ENCODE assay signal across 8 cellular contexts in the genomic region with DNA sequence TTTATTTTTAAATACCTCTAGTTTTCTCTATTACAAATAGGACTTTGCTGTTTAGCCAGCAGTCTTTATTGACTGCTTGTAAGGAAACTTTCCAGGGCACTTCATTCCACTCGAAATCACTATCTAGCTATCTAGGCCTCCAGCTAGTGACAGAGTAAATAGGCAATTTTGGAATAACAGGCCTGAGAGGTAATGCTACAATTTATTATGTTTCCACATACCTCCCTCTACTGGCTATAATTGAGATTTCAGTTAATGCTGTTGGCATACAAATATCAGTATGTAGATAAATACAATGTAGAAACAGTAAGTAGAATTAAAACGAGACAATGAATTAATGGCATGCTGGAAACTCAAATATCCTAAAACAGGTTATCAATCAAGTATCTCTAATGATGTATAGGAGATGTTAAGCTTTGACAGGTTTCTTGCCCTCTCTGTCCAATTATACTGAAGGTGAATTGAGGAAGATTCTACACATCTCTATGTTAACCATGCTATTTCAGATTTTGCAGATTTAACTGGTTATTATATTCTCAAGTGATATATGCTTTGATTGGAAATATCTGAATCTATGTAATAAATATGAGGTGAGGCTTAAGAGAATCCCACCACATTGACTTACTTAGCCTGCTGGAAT. TPM values are rescaled to one million over a fixed set of nuclear protein-coding genes. Genes with fewer than 3 reads are reported as not detected.
DNase-seq lines count a peak whose midpoint lies in the region; ATAC-seq, FAIRE-seq and TF ChIP-seq lines count a peak whose summit lies in the region.

No MANE protein-coding gene starts in this region.

- no peaks in the 10 kb centered on the region for H3K9me3 ChIP-seq in CD4-positive, alpha-beta T cell (ENCODE audit: control insufficient read depth, low read length)
- H3K9me3 ChIP-seq in keratinocyte (ENCODE audit: control insufficient read depth, low read depth, low read length) (no peaks in the 10 kb centered on the region), aorta (ENCODE audit: control insufficient read depth, low read length) (no peaks in the 10 kb centered on the region)

- CTCF ChIA-PET in CD4-positive, alpha-beta T cell (lab: Charles Lee) = interaction anchor here (0.7 to 0.8 kb wide), 2 partner anchors 16 to 29 kb away, joined by 3 to 4 read pairs; a partner anchor contains a TSS

- POLR2A ChIA-PET in CD4-positive, alpha-beta T cell (lab: Charles Lee) = interaction anchor here (1.0 to 1.8 kb wide), 3 partner anchors 11 to 242 kb away, joined by 3 to 9 read pairs (median 4); a partner anchor contains a TSS

- H2AFZ ChIP-seq in keratinocyte (ENCODE audit: control insufficient read depth, low read length) = no peak overlapping the region

- no peaks in the 10 kb centered on the region for H3K9me3 Mint-ChIP-seq in CD4-positive, alpha-beta T cell

- H3K9ac ChIP-seq in keratinocyte (ENCODE audit: control insufficient read depth, extremely low read depth, insufficient read depth, low read length) = no peak overlapping the region

- no peak overlapping the region for H3K4me2 ChIP-seq in keratinocyte (ENCODE audit: control insufficient read depth, extremely low read depth, insufficient read depth, low read depth, low read length)

- H3K4me3 ChIP-seq in keratinocyte (ENCODE audit: control insufficient read depth in 2 of 3, extremely low read depth in 1 of 3, insufficient read depth in 2 of 3, low read depth in 1 of 3, low read length in 3 of 3) (no peak overlapping the region), aorta (ENCODE audit: low read length in 2 of 2) (no peak overlapping the region)

- 4 to 5% methylated on average over 2 of the region's 2 CpGs for WGBS in aorta, 2 donors

- H3K27ac ChIP-seq in CD4-positive, alpha-beta T cell (ENCODE audit: low read depth, low read length) = no peak overlapping the region
- H3K27ac ChIP-seq in keratinocyte (ENCODE audit: control insufficient read depth, insufficient read depth, low read length) (no peak overlapping the region), aorta (ENCODE audit: low read depth in 1 of 2, low read length in 2 of 2) (no peak overlapping the region)

- H3K9me1 ChIP-seq in keratinocyte (ENCODE audit: control insufficient read depth, extremely low read depth, insufficient read depth, low read length) = no peaks in the 10 kb centered on the region

- dilution Hi-C loops in keratinocyte (cut with MboI; ENCODE audit: extremely low pct_ligation_motif_present, low sequenced_read_pairs) = no loop called here

- FAIRE-seq in keratinocyte (lab: Jason Lieb, UNC) = no peak

- peaks cover 60% of the 10 kb centered on the region for H3K36me3 Mint-ChIP-seq in CD4-positive, alpha-beta T cell (ENCODE audit: low read depth)

- peaks cover 11% of the 10 kb centered on the region for H3K4me1 Mint-ChIP-seq in CD4-positive, alpha-beta T cell (ENCODE audit: low read depth)

- intact Hi-C loops in CD4-positive, alpha-beta T cell (cut with DNase I, micrococcal nuclease) = loop anchor here in 1 of 2 experiments (10.0 kb wide), 2 partner anchors 245 to 755 kb away; a partner anchor contains a TSS
- intact Hi-C loops in aorta (cut with DNase I) = loop anchor here (2.0 to 10.0 kb wide), 2 partner anchors 45 to 61 kb away; no protein-coding TSS in a partner anchor

- no peak overlapping the region for H3K27ac Mint-ChIP-seq in CD4-positive, alpha-beta T cell

- peak; percentile 50 for TF ChIP-seq CTCF in CD4-positive, alpha-beta T cell (IDR thresholded peaks at IDR 0.05)
- TF ChIP-seq CTCF in keratinocyte (optimal IDR thresholded peaks at IDR 0.05 in 1 of 3, IDR thresholded peaks at IDR 0.05 in 1 of 3, conservative IDR thresholded peaks at IDR 0.05 in 1 of 3; ENCODE audit: extremely low read depth in 1 of 3, insufficient read depth in 2 of 3, low read length in 3 of 3) = peak in 2 of 3 experiments; percentile 21 to 54

- H4K20me1 ChIP-seq in keratinocyte (ENCODE audit: control insufficient read depth, extremely low read depth, insufficient read depth, low read length) = no peaks in the 10 kb centered on the region

- DNase-seq in CD4-positive, alpha-beta T cell = no peak
- DNase-seq in NCI-H146 treated with DMSO at 0.1 percent for 48 hours (lab: John Stamatoyannopoulos, UW; ENCODE audit: unreplicated experiment) (peak; percentile 1), astrocyte of the hippocampus (ENCODE audit: low read depth, low spot score) (peak; percentile 61), keratinocyte (ENCODE audit: low read depth, low spot score) (no peak), aorta (no peak)
- DNase-seq in activated naive CD4-positive, alpha-beta T cell (lab: John Stamatoyannopoulos, UW) = no peak
- no peak for DNase-seq in stimulated activated naive CD4-positive, alpha-beta T cell treated with Interleukin-2 at 50 U/mL for 16 hours (lab: John Stamatoyannopoulos, UW)

- peaks cover 1% of the 10 kb centered on the region for H3K79me2 ChIP-seq in keratinocyte (ENCODE audit: control insufficient read depth, insufficient read depth, low read length)

- H3K36me3 ChIP-seq in keratinocyte (ENCODE audit: control insufficient read depth in 2 of 2, extremely low read depth in 1 of 2, insufficient read depth in 2 of 2, low read length in 2 of 2) (peaks cover 0 to 2% of the 10 kb centered on the region in 2 experiments), aorta (ENCODE audit: control insufficient read depth in 1 of 2, insufficient read depth in 2 of 2, low read length in 1 of 2) (no peaks in the 10 kb centered on the region)

- H3K4me3 Mint-ChIP-seq in CD4-positive, alpha-beta T cell = no peak overlapping the region

- H3K27me3 ChIP-seq in CD4-positive, alpha-beta T cell (ENCODE audit: control insufficient read depth, insufficient read depth, low read length) = no peaks in the 10 kb centered on the region
- H3K27me3 ChIP-seq in keratinocyte (ENCODE audit: control insufficient read depth, extremely low read depth, insufficient read depth, low read length) (no peaks in the 10 kb centered on the region), aorta (ENCODE audit: control insufficient read depth in 1 of 2, insufficient read depth in 2 of 2, low read length in 1 of 2) (no peaks in the 10 kb centered on the region)

- peak; percentile 51 for ATAC-seq in CD4-positive, alpha-beta T cell (ENCODE audit: poor library complexity)
- ATAC-seq in GM19023 (IDR thresholded peaks at IDR 0.05; ENCODE audit: unreplicated experiment) (peak; percentile 60), aorta (ENCODE audit: low FRiP score) (peak; percentile 81)

- no peaks in the 10 kb centered on the region for H3K27me3 Mint-ChIP-seq in CD4-positive, alpha-beta T cell

- H3K4me1 ChIP-seq in keratinocyte (ENCODE audit: control insufficient read depth, extremely low read depth, insufficient read depth, low read length) = no peaks in the 10 kb centered on the region
- H3K4me1 ChIP-seq in aorta (ENCODE audit: control insufficient read depth in 1 of 2, insufficient read depth in 2 of 2, low read length in 2 of 2) = no peaks in the 10 kb centered on the region

RNA-seq across cellular contexts. Expression of a gene that starts 7.2 kb away (rescaled TPM):
- total RNA-seq in CD4-positive, alpha-beta T cell = 1 to 10 TPM; 4.6 to 5.7 TPM
- 13.1 to 26.2 TPM (median 22.3 TPM) in 3 replicates for polyA plus RNA-seq in keratinocyte
- polyA plus RNA-seq in keratinocyte (2011; ENCODE audit: low read depth) = 3.2 TPM
- 22.4 and 25.9 TPM in 2 replicates for polyA plus RNA-seq in keratinocyte (2011; cell fraction: cytosol; rRNA removed)
- polyA plus RNA-seq in keratinocyte (2011; cell fraction: nucleus; rRNA removed) = 9.2 and 9.3 TPM in 2 replicates
- polyA plus RNA-seq in keratinocyte (2012; ENCODE audit: low replicate concordance) = 7.6 and 17.6 TPM in 2 replicates
- 2.6 to 17.2 TPM (median 11.9 TPM) in 3 replicates for polyA minus RNA-seq in keratinocyte
- polyA minus RNA-seq in keratinocyte (2011; cell fraction: cytosol; rRNA and poly(A)+ RNA removed) = 19.2 TPM
- polyA minus RNA-seq in keratinocyte (2011; cell fraction: nucleus; rRNA and poly(A)+ RNA removed) = 4.3 and 7.8 TPM in 2 replicates
- total RNA-seq in aorta = 10 to 100 TPM; 12.4 to 15.5 TPM
- 10 to 100 TPM in 1 of 2 donors, 1 to 10 TPM in 1; 10.0 to 16.9 TPM for polyA plus RNA-seq in aorta

RNA-seq across cellular contexts. Expression of a gene that starts 29.7 kb away (rescaled TPM):
- 1 to 10 TPM; 5.2 to 5.5 TPM for total RNA-seq in CD4-positive, alpha-beta T cell
- polyA plus RNA-seq in keratinocyte = 12.7 to 16.7 TPM (median 15.1 TPM) in 3 replicates
- polyA plus RNA-seq in keratinocyte (2011; ENCODE audit: low read depth) = 5.9 TPM
- polyA plus RNA-seq in keratinocyte (2011; cell fraction: cytosol; rRNA removed) = 5.9 and 12.7 TPM in 2 replicates
- polyA plus RNA-seq in keratinocyte (2011; cell fraction: nucleus; rRNA removed) = 19.3 and 19.4 TPM in 2 replicates
- polyA plus RNA-seq in keratinocyte (2012; ENCODE audit: low replicate concordance) = 6.5 and 9.9 TPM in 2 replicates
- polyA minus RNA-seq in keratinocyte = 16.0 to 35.2 TPM (median 32.3 TPM) in 3 replicates
- 15.7 TPM for polyA minus RNA-seq in keratinocyte (2011; cell fraction: cytosol; rRNA and poly(A)+ RNA removed)
- 29.2 and 52.2 TPM in 2 replicates for polyA minus RNA-seq in keratinocyte (2011; cell fraction: nucleus; rRNA and poly(A)+ RNA removed)
- total RNA-seq in aorta = 10 to 100 TPM; 41.3 to 53.0 TPM
- 1 to 10 TPM; 7.5 to 9.3 TPM for polyA plus RNA-seq in aorta

RNA-seq across cellular contexts. Expression of a gene that starts 37.7 kb away (rescaled TPM):
- not detected for total RNA-seq in CD4-positive, alpha-beta T cell
- polyA plus RNA-seq in keratinocyte (not detected in 3 replicates), aorta (not detected)
- not detected for polyA plus RNA-seq in keratinocyte (2011; ENCODE audit: low read depth)
- not detected in 2 replicates for polyA plus RNA-seq in keratinocyte (2011; cell fraction: cytosol; rRNA removed)
- polyA plus RNA-seq in keratinocyte (2011; cell fraction: nucleus; rRNA removed) = not detected in 2 replicates
- not detected in 2 replicates for polyA plus RNA-seq in keratinocyte (2012; ENCODE audit: low replicate concordance)
- not detected in 3 replicates for polyA minus RNA-seq in keratinocyte
- polyA minus RNA-seq in keratinocyte (2011; cell fraction: cytosol; rRNA and poly(A)+ RNA removed) = not detected
- polyA minus RNA-seq in keratinocyte (2011; cell fraction: nucleus; rRNA and poly(A)+ RNA removed) = not detected in 2 replicates
- not detected for total RNA-seq in aorta

Comparison
In these comparisons a context has a peak if more than half of its experiments do, and no peak if none do; other contexts are left out.
1. DNase-seq: peak in NCI-H146 treated with DMSO at 0.1 percent for 48 hours (single experiment) and astrocyte of the hippocampus (single experiment); none in CD4-positive, alpha-beta T cell (0 of 10), keratinocyte (single experiment), aorta (0 of 2), activated naive CD4-positive, alpha-beta T cell (0 of 4) and stimulated activated naive CD4-positive, alpha-beta T cell treated with Interleukin-2 at 50 U/mL for 16 hours (single experiment).
2. RNA of a gene that starts 29.7 kb away (total RNA-seq): 41.3 to 53.0 TPM in aorta; 5.2 to 5.5 TPM in CD4-positive, alpha-beta T cell; every median in the first group is over 4 times any median in the second.
3. Peak in every context shown above with its lines, with median percentiles within 50 percentile points of each other: ATAC-seq.